8 cellular contexts compared by ENCODE assay signal in the genomic region with DNA sequence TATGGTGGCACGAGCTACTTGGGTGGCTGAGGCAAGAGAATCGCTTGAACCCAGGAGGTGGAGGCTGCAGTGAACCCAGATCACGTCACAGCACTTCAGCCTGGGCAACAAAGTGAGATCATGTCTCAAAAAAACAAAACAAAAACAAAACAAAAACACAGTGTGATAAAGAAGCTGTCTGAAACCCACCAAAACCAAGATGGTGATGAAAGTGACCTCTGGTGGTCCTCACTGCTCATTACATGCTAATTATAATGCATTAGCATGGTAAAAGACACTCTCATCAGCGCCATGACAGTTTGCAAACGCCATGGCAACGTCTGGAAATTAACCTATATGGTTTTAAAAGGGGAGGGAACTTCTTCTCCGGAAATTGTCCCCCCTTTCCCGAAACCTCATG. TPM values are rescaled to one million over a fixed set of nuclear protein-coding genes. Genes with fewer than 3 reads are reported as not detected.
DNase-seq lines count a peak whose midpoint lies in the region; ATAC-seq, FAIRE-seq and TF ChIP-seq lines count a peak whose summit lies in the region.

No MANE protein-coding gene starts in this region.

- H3K9me3 ChIP-seq in T-helper 17 cell (ENCODE audit: control insufficient read depth, low read length, poor library complexity, severe bottlenecking) (no peaks in the 10 kb centered on the region), psoas muscle (no peaks in the 10 kb centered on the region)

- H3K27me3 ChIP-seq in psoas muscle (ENCODE audit: insufficient read depth in 3 of 3, low read length in 2 of 3): peaks cover 0 to 3% (median 0%) of the 10 kb centered on the region in 3 donors

- H3K27ac ChIP-seq in psoas muscle: no peak overlapping the region

- H3K4me1 Mint-ChIP-seq in T-helper 17 cell: no peaks in the 10 kb centered on the region

- no peaks in the 10 kb centered on the region for H3K36me3 ChIP-seq in psoas muscle (ENCODE audit: insufficient read depth in 1 of 2, low read depth in 1 of 2)

- FAIRE-seq in GM19239 (lab: Jason Lieb, UNC): no peak

- no peaks in the 10 kb centered on the region for H3K27me3 Mint-ChIP-seq in T-helper 17 cell

- no peaks in the 10 kb centered on the region for H3K36me3 Mint-ChIP-seq in T-helper 17 cell (ENCODE audit: low read depth)

- 23 to 27% (median 24%) methylated on average over 8 of the region's 8 CpGs for WGBS in psoas muscle, 3 donors

- TF ChIP-seq CTCF in AG10803 (conservative IDR thresholded peaks at IDR 0.05; ENCODE audit: low read length): peak; percentile 60
- peak; percentile 48 for TF ChIP-seq CTCF in fibroblast of pulmonary artery (IDR thresholded peaks at IDR 0.05; ENCODE audit: low read length, missing control alignments)
- peak; percentile 59 for TF ChIP-seq CTCF in psoas muscle (IDR thresholded peaks at IDR 0.05)

- H3K4me3 Mint-ChIP-seq in T-helper 17 cell: no peak overlapping the region

- intact Hi-C loops in psoas muscle (cut with DNase I): loop anchor here (1.0 to 5.0 kb wide), 3 partner anchors 35 to 265 kb away; a partner anchor contains a TSS

- peak; percentile 81 for ATAC-seq in GM18502 (IDR thresholded peaks at IDR 0.05; ENCODE audit: poor library complexity, unreplicated experiment)
- ATAC-seq in HG03571 (IDR thresholded peaks at IDR 0.05; ENCODE audit: unreplicated experiment): peak; percentile 53
- peak; percentile 57 for ATAC-seq in T-helper 17 cell
- ATAC-seq in psoas muscle: peak; percentile 27 to 78 (median 54)

- no peak overlapping the region for H3K27ac Mint-ChIP-seq in T-helper 17 cell

- H3K4me3 ChIP-seq in AG10803 (ENCODE audit: low read length): no peak overlapping the region
- H3K4me3 ChIP-seq in fibroblast of pulmonary artery (replicated peaks; ENCODE audit: low read depth, low read length): no peak overlapping the region
- H3K4me3 ChIP-seq in psoas muscle: no peak overlapping the region

- no peaks in the 10 kb centered on the region for H3K4me1 ChIP-seq in psoas muscle

- DNase-seq in AG10803 (ENCODE audit: low read depth) (peak; percentile 52), T-helper 17 cell (no peak), fibroblast of pulmonary artery (ENCODE audit: low read depth) (peak; percentile 63), psoas muscle (no peak), GM19239 (ENCODE audit: insufficient read length, low spot score) (no peak), GOT3 (lab: John Stamatoyannopoulos, UW) (no peak)

RNA-seq across cellular contexts. Expression of a gene that starts 29.4 kb away (rescaled TPM):
- 1 to 10 TPM in 1 of 2 donors, under 1 TPM in 1; 0.37 to 1.4 TPM for total RNA-seq in T-helper 17 cell
- total RNA-seq in psoas muscle: 1 to 10 TPM; 2.4 to 3.7 (median 3.4) TPM
- 1 to 10 TPM in 2 of 3 donors, under 1 TPM in 1; 0.47 to 1.7 (median 1.5) TPM for polyA plus RNA-seq in psoas muscle

RNA-seq across cellular contexts. Expression of a gene that starts 36.2 kb away (rescaled TPM):
- total RNA-seq in T-helper 17 cell (10 to 100 TPM; 14.4 to 16.5 TPM), psoas muscle (10 to 100 TPM; 30.4 to 43.3 (median 35.8) TPM)
- polyA plus RNA-seq in psoas muscle: 10 to 100 TPM; 12.9 to 27.2 (median 15.2) TPM

Comparison
In these comparisons a context has a peak if more than half of its experiments do, and no peak if none do; other contexts are left out.
1. DNase-seq: peak in AG10803 (single experiment) and fibroblast of pulmonary artery (single experiment); none in T-helper 17 cell (0 of 3), psoas muscle (0 of 2), GM19239 (single experiment) and GOT3 (single experiment).
2. Peak in every context shown above with its lines, with median percentiles within 50 percentile points of each other: CTCF ChIP-seq and ATAC-seq.